18 cellular contexts compared by ENCODE assay signal in genomic region chr5:16596541-16596940, GRCh38. TPM values are rescaled to one million over a fixed set of nuclear protein-coding genes. Genes with fewer than 3 reads are reported as not detected.
A peak's percentile ranks its signal among the peaks of the same experiment; 100 is the strongest.
DNase-seq lines count a peak whose midpoint lies in the region; ATAC-seq, FAIRE-seq and TF ChIP-seq lines count a peak whose summit lies in the region.
"Had no signal": no experiment of that assay in that cellular context is flagged by ENCODE, and none has a peak within 500 bp of the region (broad histone marks: within the 10 kb centered on the region; RNA-seq: fewer than 3 reads in every experiment).

No MANE protein-coding gene starts in this region.

- ATAC-seq in activated naive CD8-positive, alpha-beta T cell treated with anti-CD3 and anti-CD28 coated beads, Interleukin-2, amount 50 U/mL, for 24 hours, result no peak
- ATAC-seq in left ventricle myocardium superior (peak; percentile 26), HG03354 (IDR thresholded peaks at IDR 0.05; ENCODE audit: poor library complexity, severe bottlenecking, unreplicated experiment) (no peak)
- ATAC-seq: activated CD4-positive, CD25-positive, alpha-beta regulatory T cell treated with anti-CD3 and anti-CD28 coated beads, Interleukin-2, amount 50 U/mL, for 24 hours; left lung; PC-3 had no signal

- H3K9me3 Mint-ChIP-seq in activated naive CD8-positive, alpha-beta T cell (ENCODE audit: low read depth), result no peaks in the 10 kb centered on the region
- H3K9me3 Mint-ChIP-seq in activated naive CD8-positive, alpha-beta T cell treated with anti-CD3 and anti-CD28 coated beads, Interleukin-2, amount 50 U/mL, for 24 hours, result no peaks in the 10 kb centered on the region
- H3K9me3 Mint-ChIP-seq: neural crest cell had no signal

- H3K27ac Mint-ChIP-seq in activated naive CD8-positive, alpha-beta T cell, result peak overlapping the region; percentile 46
- H3K27ac Mint-ChIP-seq in activated naive CD8-positive, alpha-beta T cell treated with anti-CD3 and anti-CD28 coated beads, Interleukin-2, amount 50 U/mL, for 24 hours, result no peak overlapping the region

- intact Hi-C loops in left ventricle myocardium superior (cut with micrococcal nuclease), result no loop called here

- no peak for FAIRE-seq in H54 (lab: Jason Lieb, UNC)

- TF ChIP-seq POLR2A in H54 (IDR thresholded peaks at IDR 0.05; ENCODE audit: low read depth, low read length), result no peak

- H3K4me3 Mint-ChIP-seq in activated naive CD8-positive, alpha-beta T cell, result no peak overlapping the region
- no peak overlapping the region for H3K4me3 Mint-ChIP-seq in activated naive CD8-positive, alpha-beta T cell treated with anti-CD3 and anti-CD28 coated beads, Interleukin-2, amount 50 U/mL, for 24 hours
- H3K4me3 Mint-ChIP-seq: neural crest cell had no signal

- peaks cover 21% of the 10 kb centered on the region for H3K36me3 Mint-ChIP-seq in activated naive CD8-positive, alpha-beta T cell
- H3K36me3 Mint-ChIP-seq in activated naive CD8-positive, alpha-beta T cell treated with anti-CD3 and anti-CD28 coated beads, Interleukin-2, amount 50 U/mL, for 24 hours (ENCODE audit: low read depth), result peaks cover 25% of the 10 kb centered on the region

- peak overlapping the region; percentile 38 for H3K27ac ChIP-seq in temporal lobe (ENCODE audit: low read depth, low read length)
- H3K27ac ChIP-seq: ascending aorta, left lung, tibial artery had no signal

- no peak for DNase-seq in activated naive CD8-positive, alpha-beta T cell treated with anti-CD3 and anti-CD28 coated beads, Interleukin-2, amount 50 U/mL, for 24 hours
- DNase-seq in RPMI7951 (ENCODE audit: low read depth), result peak; percentile 83
- no peak for DNase-seq in left ventricle myocardium superior
- DNase-seq in H54 (ENCODE audit: insufficient read length, low spot score), result no peak
- no peak for DNase-seq in NCI-H1694 treated with DMSO at 0.1 percent for 48 hours (lab: John Stamatoyannopoulos, UW)
- DNase-seq: activated T-cell treated with anti-CD3 and anti-CD28 coated beads, Interleukin-2, amount 50 U/mL, for 1 hour; DMS 273 treated with DMSO at 0.1 percent for 48 hours; left lung; NCI-H2227 treated with DMSO at 0.1 percent for 48 hours; PC-3; T-helper 1 cell; tibial artery had no signal

- no peaks in the 10 kb centered on the region for H3K27me3 Mint-ChIP-seq in activated naive CD8-positive, alpha-beta T cell
- no peaks in the 10 kb centered on the region for H3K27me3 Mint-ChIP-seq in activated naive CD8-positive, alpha-beta T cell treated with anti-CD3 and anti-CD28 coated beads, Interleukin-2, amount 50 U/mL, for 24 hours

- H3K4me1 Mint-ChIP-seq in activated naive CD8-positive, alpha-beta T cell (ENCODE audit: low read depth), result peaks cover 87% of the 10 kb centered on the region
- H3K4me1 Mint-ChIP-seq in activated naive CD8-positive, alpha-beta T cell treated with anti-CD3 and anti-CD28 coated beads, Interleukin-2, amount 50 U/mL, for 24 hours, result peaks cover 61% of the 10 kb centered on the region

RNA-seq across cellular contexts. Expression of gene RETREG1, which starts 20.3 kb away (rescaled TPM):
- 2.8 TPM in 2 replicates for total RNA-seq in RPMI7951 (2014; rRNA removed; shearing (Covaris generic))
- 202 TPM for total RNA-seq in left ventricle myocardium superior
- total RNA-seq in temporal lobe, result 56.5 TPM

Comparison
In these comparisons a context has a peak if more than half of its experiments do, and no peak if none do; other contexts are left out.
1. RNA of gene RETREG1, which starts 20.3 kb away (total RNA-seq): 202 TPM in left ventricle myocardium superior (single experiment) and 56.5 TPM in temporal lobe (single experiment); 2.8 TPM in RPMI7951; every median in the first group is over 10 times any median in the second.